1 cellular context compared by ENCODE assay signal in genomic region chr5:12669326-12669725, GRCh38.
TF ChIP-seq lines count a peak whose summit lies in the region.

No MANE protein-coding gene starts in this region.

TF ChIP-seq in GM23338, 12 proteins besides CTCF, POLR2A, EP300 and RAD21:
- TF ChIP-seq, protein P1, sequence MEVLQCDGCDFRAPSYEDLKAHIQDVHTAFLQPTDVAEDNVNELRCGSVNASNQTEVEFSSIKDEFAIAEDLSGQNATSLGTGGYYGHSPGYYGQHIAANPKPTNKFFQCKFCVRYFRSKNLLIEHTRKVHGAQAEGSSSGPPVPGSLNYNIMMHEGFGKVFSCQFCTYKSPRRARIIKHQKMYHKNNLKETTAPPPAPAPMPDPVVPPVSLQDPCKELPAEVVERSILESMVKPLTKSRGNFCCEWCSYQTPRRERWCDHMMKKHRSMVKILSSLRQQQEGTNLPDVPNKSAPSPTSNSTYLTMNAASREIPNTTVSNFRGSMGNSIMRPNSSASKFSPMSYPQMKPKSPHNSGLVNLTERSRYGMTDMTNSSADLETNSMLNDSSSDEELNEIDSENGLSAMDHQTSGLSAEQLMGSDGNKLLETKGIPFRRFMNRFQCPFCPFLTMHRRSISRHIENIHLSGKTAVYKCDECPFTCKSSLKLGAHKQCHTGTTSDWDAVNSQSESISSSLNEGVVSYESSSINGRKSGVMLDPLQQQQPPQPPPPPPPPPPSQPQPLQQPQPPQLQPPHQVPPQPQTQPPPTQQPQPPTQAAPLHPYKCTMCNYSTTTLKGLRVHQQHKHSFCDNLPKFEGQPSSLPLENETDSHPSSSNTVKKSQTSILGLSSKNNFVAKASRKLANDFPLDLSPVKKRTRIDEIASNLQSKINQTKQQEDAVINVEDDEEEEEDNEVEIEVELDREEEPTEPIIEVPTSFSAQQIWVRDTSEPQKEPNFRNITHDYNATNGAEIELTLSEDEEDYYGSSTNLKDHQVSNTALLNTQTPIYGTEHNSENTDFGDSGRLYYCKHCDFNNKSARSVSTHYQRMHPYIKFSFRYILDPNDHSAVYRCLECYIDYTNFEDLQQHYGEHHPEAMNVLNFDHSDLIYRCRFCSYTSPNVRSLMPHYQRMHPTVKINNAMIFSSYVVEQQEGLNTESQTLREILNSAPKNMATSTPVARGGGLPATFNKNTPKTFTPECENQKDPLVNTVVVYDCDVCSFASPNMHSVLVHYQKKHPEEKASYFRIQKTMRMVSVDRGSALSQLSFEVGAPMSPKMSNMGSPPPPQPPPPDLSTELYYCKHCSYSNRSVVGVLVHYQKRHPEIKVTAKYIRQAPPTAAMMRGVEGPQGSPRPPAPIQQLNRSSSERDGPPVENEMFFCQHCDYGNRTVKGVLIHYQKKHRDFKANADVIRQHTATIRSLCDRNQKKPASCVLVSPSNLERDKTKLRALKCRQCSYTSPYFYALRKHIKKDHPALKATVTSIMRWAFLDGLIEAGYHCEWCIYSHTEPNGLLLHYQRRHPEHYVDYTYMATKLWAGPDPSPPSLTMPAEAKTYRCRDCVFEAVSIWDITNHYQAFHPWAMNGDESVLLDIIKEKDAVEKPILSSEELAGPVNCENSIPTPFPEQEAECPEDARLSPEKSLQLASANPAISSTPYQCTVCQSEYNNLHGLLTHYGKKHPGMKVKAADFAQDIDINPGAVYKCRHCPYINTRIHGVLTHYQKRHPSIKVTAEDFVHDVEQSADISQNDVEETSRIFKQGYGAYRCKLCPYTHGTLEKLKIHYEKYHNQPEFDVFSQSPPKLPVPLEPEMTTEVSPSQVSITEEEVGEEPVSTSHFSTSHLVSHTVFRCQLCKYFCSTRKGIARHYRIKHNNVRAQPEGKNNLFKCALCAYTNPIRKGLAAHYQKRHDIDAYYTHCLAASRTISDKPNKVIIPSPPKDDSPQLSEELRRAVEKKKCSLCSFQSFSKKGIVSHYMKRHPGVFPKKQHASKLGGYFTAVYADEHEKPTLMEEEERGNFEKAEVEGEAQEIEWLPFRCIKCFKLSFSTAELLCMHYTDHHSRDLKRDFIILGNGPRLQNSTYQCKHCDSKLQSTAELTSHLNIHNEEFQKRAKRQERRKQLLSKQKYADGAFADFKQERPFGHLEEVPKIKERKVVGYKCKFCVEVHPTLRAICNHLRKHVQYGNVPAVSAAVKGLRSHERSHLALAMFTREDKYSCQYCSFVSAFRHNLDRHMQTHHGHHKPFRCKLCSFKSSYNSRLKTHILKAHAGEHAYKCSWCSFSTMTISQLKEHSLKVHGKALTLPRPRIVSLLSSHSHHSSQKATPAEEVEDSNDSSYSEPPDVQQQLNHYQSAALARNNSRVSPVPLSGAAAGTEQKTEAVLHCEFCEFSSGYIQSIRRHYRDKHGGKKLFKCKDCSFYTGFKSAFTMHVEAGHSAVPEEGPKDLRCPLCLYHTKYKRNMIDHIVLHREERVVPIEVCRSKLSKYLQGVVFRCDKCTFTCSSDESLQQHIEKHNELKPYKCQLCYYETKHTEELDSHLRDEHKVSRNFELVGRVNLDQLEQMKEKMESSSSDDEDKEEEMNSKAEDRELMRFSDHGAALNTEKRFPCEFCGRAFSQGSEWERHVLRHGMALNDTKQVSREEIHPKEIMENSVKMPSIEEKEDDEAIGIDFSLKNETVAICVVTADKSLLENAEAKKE (CRISPR knock-in tag; IDR thresholded peaks at IDR 0.05): no peak
- peak; percentile 34; the same call in 1 of the 2 replicates for TF ChIP-seq NANOG (IDR thresholded peaks at IDR 0.05; ENCODE audit: borderline replicate concordance)
- no peak for TF ChIP-seq EZH2 (IDR thresholded peaks at IDR 0.05; ENCODE audit: low read depth, unreplicated experiment)
TF ChIP-seq in GM23338: peak in this region for 1.
